27 cellular contexts compared by ENCODE assay signal in the genomic region with DNA sequence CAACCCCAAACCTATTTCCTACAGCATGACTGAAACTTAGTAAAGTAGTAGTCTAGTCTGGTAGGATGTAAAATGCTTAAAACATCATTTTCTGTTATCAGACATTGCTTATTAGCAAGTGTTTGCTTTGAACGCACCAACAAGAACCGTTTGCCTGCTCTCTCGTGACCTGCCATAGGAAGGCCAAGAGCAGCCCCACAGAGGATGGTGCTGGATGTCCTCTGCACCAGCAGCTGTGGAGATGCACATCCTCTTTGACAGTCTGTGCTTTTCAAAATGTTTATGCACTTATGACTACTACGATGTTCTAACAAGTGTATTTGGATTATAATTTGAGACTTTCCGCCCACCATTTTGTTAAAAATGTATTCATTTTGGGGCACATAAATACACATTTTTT.
"Had no signal": no experiment of that assay in that cellular context is flagged by ENCODE, and none has a peak within 500 bp of the region (broad histone marks: within the 10 kb centered on the region; RNA-seq: fewer than 3 reads in every experiment).

No MANE protein-coding gene starts in this region.

- DNase-seq: cerebellar nuclear complex; effector CD8-positive, alpha-beta T cell; endodermal cell; foreskin keratinocyte; immature natural killer cell; islet precursor cell; kidney glomerular epithelial cell; left ventricle myocardium superior; lower lobe of right lung; natural killer cell; occipital lobe; ovary; posterior cingulate gyrus; psoas muscle; right cardiac atrium; sigmoid colon; spleen; stimulated activated CD4-positive, alpha-beta T cell treated with anti-CD3 and anti-CD28 coated beads, Interleukin-2, amount 100 ng/mL, for 48 hours; stimulated activated naive B cell treated with anti-CD40 and anti-IgM and Interleukin-4, amounts not matched to agents 10 μg/mL and 1 μg/mL and 100 μg/mL, for 72 hours; testis; tibial artery had no signal

- H3K4me1 ChIP-seq: foreskin keratinocyte, testis had no signal

- H3K27ac ChIP-seq: epithelial cell of prostate, esophagus muscularis mucosa, foreskin keratinocyte, lower lobe of right lung, ovary, psoas muscle, sigmoid colon, spleen, testis, tibial artery had no signal

- H3K4me3 Mint-ChIP-seq: endodermal cell; immature natural killer cell; memory B cell; natural killer cell; stimulated activated naive B cell treated with anti-CD40 and anti-IgM and Interleukin-4, amounts not matched to agents 10 μg/mL and 1 μg/mL and 100 μg/mL, for 72 hours; stimulated activated naive CD8-positive, alpha-beta T cell treated with anti-CD3 and anti-CD28 coated beads, Interleukin-15, Interleukin-2, amounts not matched to agents 100 ng/mL and 50 ng/mL, for 24 hours; type B pancreatic cell had no signal

- H3K36me3 Mint-ChIP-seq: immature natural killer cell; natural killer cell; stimulated activated naive B cell treated with anti-CD40 and anti-IgM and Interleukin-4, amounts not matched to agents 10 μg/mL and 1 μg/mL and 100 μg/mL, for 72 hours; type B pancreatic cell had no signal

- ATAC-seq: foreskin keratinocyte; left ventricle myocardium superior; lower lobe of right lung; natural killer cell; psoas muscle; right cardiac atrium; stimulated activated naive B cell treated with anti-CD40 and anti-IgM and Interleukin-4, amounts not matched to agents 10 μg/mL and 1 μg/mL and 100 μg/mL, for 72 hours had no signal

- FAIRE-seq: colon had no signal

- H3K27ac Mint-ChIP-seq: endodermal cell; natural killer cell; stimulated activated naive B cell treated with anti-CD40 and anti-IgM and Interleukin-4, amounts not matched to agents 10 μg/mL and 1 μg/mL and 100 μg/mL, for 72 hours; stimulated activated naive CD8-positive, alpha-beta T cell treated with anti-CD3 and anti-CD28 coated beads, Interleukin-15, Interleukin-2, amounts not matched to agents 100 ng/mL and 50 ng/mL, for 24 hours; type B pancreatic cell had no signal

- H3K9me3 ChIP-seq: esophagus muscularis mucosa, lower lobe of right lung, ovary, psoas muscle, sigmoid colon, spleen, testis, tibial artery had no signal

- H3K27me3 Mint-ChIP-seq: memory B cell; stimulated activated naive B cell treated with anti-CD40 and anti-IgM and Interleukin-4, amounts not matched to agents 10 μg/mL and 1 μg/mL and 100 μg/mL, for 72 hours; stimulated activated naive CD8-positive, alpha-beta T cell treated with anti-CD3 and anti-CD28 coated beads, Interleukin-15, Interleukin-2, amounts not matched to agents 100 ng/mL and 50 ng/mL, for 24 hours; type B pancreatic cell had no signal

- H3K9me3 Mint-ChIP-seq: endodermal cell; immature natural killer cell; memory B cell; natural killer cell; stimulated activated naive B cell treated with anti-CD40 and anti-IgM and Interleukin-4, amounts not matched to agents 10 μg/mL and 1 μg/mL and 100 μg/mL, for 72 hours; stimulated activated naive CD8-positive, alpha-beta T cell treated with anti-CD3 and anti-CD28 coated beads, Interleukin-15, Interleukin-2, amounts not matched to agents 100 ng/mL and 50 ng/mL, for 24 hours; type B pancreatic cell had no signal

- H3K27me3 ChIP-seq: esophagus muscularis mucosa, foreskin keratinocyte, ovary, sigmoid colon, spleen, testis, tibial artery had no signal

- H3K4me3 ChIP-seq: esophagus muscularis mucosa, lower lobe of right lung, ovary, psoas muscle, sigmoid colon, spleen, testis, tibial artery had no signal

- H3K36me3 ChIP-seq: esophagus muscularis mucosa, lower lobe of right lung, ovary, sigmoid colon, spleen, tibial artery had no signal
